ENCODE assay signal across 8 cellular contexts in the genomic region with DNA sequence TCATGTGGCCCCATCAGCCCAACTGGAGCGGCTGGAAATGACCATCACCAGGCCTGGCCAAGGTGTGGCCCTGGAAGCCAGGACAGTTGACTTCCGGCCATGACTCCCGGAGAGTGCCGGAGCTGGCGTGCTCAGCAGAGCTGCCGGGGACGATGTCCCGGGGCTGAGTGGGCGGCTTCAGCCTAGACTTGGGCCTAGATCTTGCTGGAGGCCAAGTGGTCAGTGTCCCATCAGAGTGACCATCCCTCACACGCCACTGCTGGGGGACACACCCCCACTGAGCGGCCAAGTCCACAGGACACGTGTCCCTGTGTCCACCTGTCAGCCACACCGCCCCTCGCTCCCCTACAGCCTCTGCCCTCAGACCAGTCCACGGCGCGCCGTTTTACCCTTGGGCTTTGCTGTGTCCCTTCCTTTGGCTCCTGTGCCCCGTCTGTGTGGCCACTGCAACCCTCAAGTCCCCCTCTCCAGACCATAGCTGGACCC. TPM values are rescaled to one million over a fixed set of nuclear protein-coding genes. Genes with fewer than 3 reads are reported as not detected.
DNase-seq lines count a peak whose midpoint lies in the region; ATAC-seq and TF ChIP-seq lines count a peak whose summit lies in the region.

No MANE protein-coding gene starts in this region.

- no peaks in the 10 kb centered on the region for H3K9me3 Mint-ChIP-seq in activated T-cell treated with anti-CD3 and anti-CD28 coated beads, Interleukin-2, amount 50 U/mL, for 72 hours
- H3K9me3 Mint-ChIP-seq in mesothelial cell of epicardium (no peaks in the 10 kb centered on the region), type B pancreatic cell (no peaks in the 10 kb centered on the region)

- H3K36me3 Mint-ChIP-seq in activated T-cell treated with anti-CD3 and anti-CD28 coated beads, Interleukin-2, amount 50 U/mL, for 72 hours (ENCODE audit: insufficient read depth in 2 of 2), result no peaks in the 10 kb centered on the region
- H3K36me3 Mint-ChIP-seq in mesothelial cell of epicardium (peaks cover 2% of the 10 kb centered on the region), type B pancreatic cell (no peaks in the 10 kb centered on the region)

- TF ChIP-seq CTCF in choroid plexus epithelial cell (conservative IDR thresholded peaks at IDR 0.05; ENCODE audit: low read depth, low read length), result no peak
- TF ChIP-seq CTCF in mesothelial cell of epicardium (IDR thresholded peaks at IDR 0.05; ENCODE audit: unreplicated experiment), result no peak
- TF ChIP-seq CTCF in type B pancreatic cell (conservative IDR thresholded peaks at IDR 0.05), result no peak

- no peak overlapping the region for H3K27ac Mint-ChIP-seq in activated T-cell treated with anti-CD3 and anti-CD28 coated beads, Interleukin-2, amount 50 U/mL, for 72 hours
- H3K27ac Mint-ChIP-seq in mesothelial cell of epicardium, result peak overlapping the region; percentile 67
- no peak overlapping the region for H3K27ac Mint-ChIP-seq in type B pancreatic cell

- H3K4me3 ChIP-seq in choroid plexus epithelial cell (ENCODE audit: low read depth, low read length), result peak overlapping the region; percentile 66

- H3K27me3 Mint-ChIP-seq in activated T-cell treated with anti-CD3 and anti-CD28 coated beads, Interleukin-2, amount 50 U/mL, for 72 hours (ENCODE audit: low read depth), result no peaks in the 10 kb centered on the region
- no peaks in the 10 kb centered on the region for H3K27me3 Mint-ChIP-seq in mesothelial cell of epicardium (ENCODE audit: low read depth)
- no peaks in the 10 kb centered on the region for H3K27me3 Mint-ChIP-seq in type B pancreatic cell

- intact Hi-C loops in head of caudate nucleus (cut with DNase I), result no loop called here

- H3K4me1 Mint-ChIP-seq in activated T-cell treated with anti-CD3 and anti-CD28 coated beads, Interleukin-2, amount 50 U/mL, for 72 hours (ENCODE audit: low read depth), result peaks cover 13% of the 10 kb centered on the region
- H3K4me1 Mint-ChIP-seq in mesothelial cell of epicardium, result peaks cover 14% of the 10 kb centered on the region
- H3K4me1 Mint-ChIP-seq in type B pancreatic cell (ENCODE audit: unreplicated experiment), result peaks cover 7% of the 10 kb centered on the region

- DNase-seq in activated T-cell treated with anti-CD3 and anti-CD28 coated beads, Interleukin-2, amount 50 U/mL, for 72 hours, result no peak
- DNase-seq in activated T-cell treated with anti-CD3 and anti-CD28 coated beads, Interleukin-2, amount 50 U/mL, for 48 hours, result no peak
- DNase-seq in choroid plexus epithelial cell (ENCODE audit: low read depth), result no peak
- DNase-seq in mesothelial cell of epicardium (ENCODE audit: low spot score in 2 of 2, unreplicated experiment in 2 of 2), result no peak
- DNase-seq in type B pancreatic cell (ENCODE audit: extremely low spot score, unreplicated experiment), result no peak
- no peak for DNase-seq in head of caudate nucleus

- no peak for ATAC-seq in activated T-cell treated with anti-CD3 and anti-CD28 coated beads, Interleukin-2, amount 50 U/mL, for 72 hours (replicated peaks in 1 of 2)
- no peak for ATAC-seq in GM21786 (IDR thresholded peaks at IDR 0.05; ENCODE audit: unreplicated experiment)
- ATAC-seq in HG02938 (IDR thresholded peaks at IDR 0.05; ENCODE audit: unreplicated experiment), result no peak

- H3K4me3 Mint-ChIP-seq in activated T-cell treated with anti-CD3 and anti-CD28 coated beads, Interleukin-2, amount 50 U/mL, for 72 hours, result peak overlapping the region; percentile 16 to 36
- peak overlapping the region; percentile 43 for H3K4me3 Mint-ChIP-seq in mesothelial cell of epicardium
- peak overlapping the region; percentile 65 for H3K4me3 Mint-ChIP-seq in type B pancreatic cell

RNA-seq across cellular contexts. Expression of gene FAAP20, which starts 4.0 kb away (rescaled TPM):
- total RNA-seq in activated T-cell treated with anti-CD3 and anti-CD28 coated beads, Interleukin-2, amount 50 U/mL, for 72 hours, result 10 to 100 TPM; 74.6 to 80.4 TPM
- 92.2 to 100 TPM (median 94.1 TPM) in 3 replicates for total RNA-seq in mesothelial cell of epicardium
- 45.8 and 73.8 TPM in 2 replicates for total RNA-seq in type B pancreatic cell (ENCODE audit: low replicate concordance)

RNA-seq across cellular contexts. Expression of gene SKI, which starts 37.6 kb away (rescaled TPM):
- total RNA-seq in activated T-cell treated with anti-CD3 and anti-CD28 coated beads, Interleukin-2, amount 50 U/mL, for 72 hours, result 10 to 100 TPM; 28.5 to 32.3 TPM
- 105 to 110 TPM (median 105 TPM) in 3 replicates for total RNA-seq in mesothelial cell of epicardium
- total RNA-seq in type B pancreatic cell (ENCODE audit: low replicate concordance), result 52.7 and 55.7 TPM in 2 replicates
